ENCODE assay signal across 21 cellular contexts in genomic region chr3:171404376-171404982, GRCh38. TPM values are rescaled to one million over a fixed set of nuclear protein-coding genes. Genes with fewer than 3 reads are reported as not detected.
A peak's percentile ranks its signal among the peaks of the same experiment; 100 is the strongest.
DNase-seq lines count a peak whose midpoint lies in the region; ATAC-seq and TF ChIP-seq lines count a peak whose summit lies in the region.
"Had no signal": no experiment of that assay in that cellular context is flagged by ENCODE, and none has a peak within 500 bp of the region (broad histone marks: within the 10 kb centered on the region; RNA-seq: fewer than 3 reads in every experiment).

No MANE protein-coding gene starts in this region.

- no peaks in the 10 kb centered on the region for H3K27me3 Mint-ChIP-seq in T-cell
- H3K27me3 Mint-ChIP-seq: activated CD4-positive, alpha-beta T cell treated with anti-CD3 and anti-CD28 coated beads, Interleukin-2, amount 10 ng/mL, durations not matched to agents 24 days and 14 days; activated naive CD8-positive, alpha-beta T cell treated with anti-CD3 and anti-CD28 coated beads for 36 hours; naive thymus-derived CD4-positive, alpha-beta T cell had no signal

- H3K9me3 ChIP-seq in adipocyte (ENCODE audit: control insufficient read depth, low read length) (no peaks in the 10 kb centered on the region), prostate gland (no peaks in the 10 kb centered on the region)
- H3K9me3 ChIP-seq: heart left ventricle, tibial nerve had no signal

- 29% methylated on average over 3 of the region's 3 CpGs for WGBS in prostate gland

- ATAC-seq in T-cell (replicated peaks in 1 of 4), result no peak
- no peak for ATAC-seq in GM21381 (IDR thresholded peaks at IDR 0.05; ENCODE audit: unreplicated experiment)
- no peak for ATAC-seq in GM18520 (IDR thresholded peaks at IDR 0.05; ENCODE audit: unreplicated experiment)
- ATAC-seq: heart left ventricle; naive thymus-derived CD4-positive, alpha-beta T cell had no signal

- H3K27me3 ChIP-seq in adipocyte (replicated peaks; ENCODE audit: control insufficient read depth, insufficient read depth, low read length) (no peaks in the 10 kb centered on the region), prostate gland (replicated peaks; ENCODE audit: insufficient read depth) (no peaks in the 10 kb centered on the region)
- H3K27me3 ChIP-seq: heart left ventricle, tibial nerve had no signal

- H3K4me3 Mint-ChIP-seq in T-cell, result no peak overlapping the region
- H3K4me3 Mint-ChIP-seq: activated CD4-positive, alpha-beta T cell treated with anti-CD3 and anti-CD28 coated beads, Interleukin-2, amount 10 ng/mL, durations not matched to agents 24 days and 14 days; activated naive CD8-positive, alpha-beta T cell treated with anti-CD3 and anti-CD28 coated beads for 36 hours had no signal

- H3K4me3 ChIP-seq in LNCaP clone FGC (ENCODE audit: low read depth, low read length), result no peak overlapping the region
- no peak overlapping the region for H3K4me3 ChIP-seq in adipocyte (ENCODE audit: low read length)
- H3K4me3 ChIP-seq in prostate gland, result no peak overlapping the region
- H3K4me3 ChIP-seq: coronary artery, heart left ventricle, tibial nerve had no signal

- POLR2A ChIA-PET in T-cell (lab: Charles Lee), result no interaction called here

- DNase-seq in LNCaP clone FGC (ENCODE audit: low read depth) (peak; percentile 72), adipocyte (ENCODE audit: low read depth) (peak; percentile 13), kidney glomerular epithelial cell (lab: John Stamatoyannopoulos, UW) (peak; percentile 27), prostate gland (ENCODE audit: low spot score) (peak; percentile 31), T-cell (no peak)
- DNase-seq: activated CD4-positive, alpha-beta T cell treated with anti-CD3 and anti-CD28 coated beads, Interleukin-2, amount 10 ng/mL, durations not matched to agents 24 days and 14 days; activated naive CD8-positive, alpha-beta T cell treated with anti-CD3 and anti-CD28 coated beads for 36 hours; AML-193; heart left ventricle; naive thymus-derived CD4-positive, alpha-beta T cell; NCI-H1105 treated with DMSO at 0.1 percent for 48 hours; NCI-H526; stimulated activated CD4-positive, alpha-beta T cell treated with anti-CD3 and anti-CD28 coated beads, Interleukin-2, amount 100 ng/mL, for 24 hours; stimulated activated naive CD4-positive, alpha-beta T cell; SW 1271 had no signal

- H3K9me3 Mint-ChIP-seq in T-cell, result no peaks in the 10 kb centered on the region
- H3K9me3 Mint-ChIP-seq: activated T-helper 2 cell treated with anti-CD3 and anti-CD28 coated beads, Interferon-gamma antibody, Interleukin-2, Interleukin-4, amounts not matched to agents 10 μg/mL and 5 μg/mL and 100 μg/mL, durations not matched to agents 14 hours and 24 hours and 36 hours had no signal

- TF ChIP-seq CTCF in LNCaP clone FGC (IDR thresholded peaks at IDR 0.05; ENCODE audit: control insufficient read depth, extremely low read depth, insufficient read depth) (no peak), prostate gland (IDR thresholded peaks at IDR 0.05) (no peak)

- H3K9ac ChIP-seq in adipocyte (ENCODE audit: low read length), result no peak overlapping the region
- H3K9ac ChIP-seq: parathyroid adenoma had no signal

- no peak for TF ChIP-seq POLR2A in prostate gland (IDR thresholded peaks at IDR 0.05)

- H3K27ac Mint-ChIP-seq in T-cell, result no peak overlapping the region
- H3K27ac Mint-ChIP-seq: activated CD4-positive, alpha-beta T cell treated with anti-CD3 and anti-CD28 coated beads, Interleukin-2, amount 10 ng/mL, durations not matched to agents 24 days and 14 days; activated naive CD8-positive, alpha-beta T cell treated with anti-CD3 and anti-CD28 coated beads for 36 hours; activated T-helper 2 cell treated with anti-CD3 and anti-CD28 coated beads, Interferon-gamma antibody, Interleukin-2, Interleukin-4, amounts not matched to agents 10 μg/mL and 5 μg/mL and 100 μg/mL, durations not matched to agents 14 hours and 24 hours and 36 hours had no signal

- peaks cover 33% of the 10 kb centered on the region for H3K36me3 Mint-ChIP-seq in T-cell

- CTCF ChIA-PET in T-cell (lab: Charles Lee), result interaction anchor here in 1 of 2 donors (0.7 kb wide), 1 partner anchor 24 kb away, joined by 3 read pairs; no protein-coding TSS in a partner anchor

- H3K36me3 ChIP-seq in adipocyte (ENCODE audit: control insufficient read depth, insufficient read depth, low read length, severe bottlenecking) (no peaks in the 10 kb centered on the region), prostate gland (no peaks in the 10 kb centered on the region)
- H3K36me3 ChIP-seq: heart left ventricle, tibial nerve had no signal

- H3K27ac ChIP-seq in prostate gland, result no peak overlapping the region
- H3K27ac ChIP-seq: coronary artery, heart left ventricle, parathyroid adenoma, tibial nerve had no signal

- peaks cover 10% of the 10 kb centered on the region for H3K4me1 ChIP-seq in adipocyte (ENCODE audit: control insufficient read depth, insufficient read depth, low read length)
- H3K4me1 ChIP-seq in prostate gland (replicated peaks), result no peaks in the 10 kb centered on the region
- H3K4me1 ChIP-seq: tibial nerve had no signal

- intact Hi-C loops in prostate gland (cut with DNase I), result no loop called here

- peaks cover 78 to 82% (median 79%) of the 10 kb centered on the region in 3 donors for H3K4me1 Mint-ChIP-seq in T-cell

RNA-seq across cellular contexts. Expression of gene TNIK, which starts 55.7 kb away (rescaled TPM):
- total RNA-seq in prostate gland, result 10 to 100 TPM in 1 of 2 donors, 1 to 10 TPM in 1; 5.6 to 47.1 TPM
- 10 to 100 TPM; 52.2 to 81.0 (median 60.9) TPM for total RNA-seq in T-cell

Comparison
In these comparisons a context has a peak if more than half of its experiments do, and no peak if none do; other contexts are left out.
1. DNase-seq: peak in LNCaP clone FGC (single experiment), adipocyte (single experiment), kidney glomerular epithelial cell (single experiment) and prostate gland (single experiment); none in T-cell (0 of 34).